9 cellular contexts compared by ENCODE assay signal in genomic region chr13:80361883-80362327, GRCh38. TPM values are rescaled to one million over a fixed set of nuclear protein-coding genes. Genes with fewer than 3 reads are reported as not detected.
DNase-seq lines count a peak whose midpoint lies in the region; ATAC-seq and TF ChIP-seq lines count a peak whose summit lies in the region.
"Had no signal": no experiment of that assay in that cellular context is flagged by ENCODE, and none has a peak within 500 bp of the region (broad histone marks: within the 10 kb centered on the region; RNA-seq: fewer than 3 reads in every experiment).

No MANE protein-coding gene starts in this region.

- H3K79me2 ChIP-seq in PC-3 (ENCODE audit: low read length): no peaks in the 10 kb centered on the region

- H3K9me2 ChIP-seq in PC-3 (replicated peaks; ENCODE audit: low read length): no peaks in the 10 kb centered on the region

- H3K4me3 ChIP-seq in PC-3 (ENCODE audit: low read length): no peak overlapping the region
- H3K4me3 ChIP-seq in gastroesophageal sphincter: no peak overlapping the region

- TF ChIP-seq POLR2A in gastroesophageal sphincter (IDR thresholded peaks at IDR 0.05): no peak

- intact Hi-C loops in PC-3 (cut with micrococcal nuclease): loop anchor here (2.0 to 5.0 kb wide), 4 partner anchors 190 to 731 kb away; no protein-coding TSS in a partner anchor

- H3K27ac ChIP-seq in PC-3 (ENCODE audit: low read length): no peak overlapping the region
- peak overlapping the region in 2 of 4 donors; percentile 39 to 49 for H3K27ac ChIP-seq in gastroesophageal sphincter

- H3K9me3 ChIP-seq in PC-3 (ENCODE audit: low read length) (no peaks in the 10 kb centered on the region), gastroesophageal sphincter (no peaks in the 10 kb centered on the region)

- no TSS peak for BruUV-seq in PC-3 (replicated peaks; lab: Mats Ljungman, UMichigan)

- WGBS in gastroesophageal sphincter (ENCODE audit: low coverage in 1 of 2), 2 donors: 86 to 92% methylated on average over 1 to 2 of the region's 2 CpGs

- peak in 2 of 3 experiments; percentile 26 to 54 for DNase-seq in NCI-H1417 (lab: John Stamatoyannopoulos, UW)
- no peak for DNase-seq in NCI-H1417 treated with DMSO at 0.1 percent for 48 hours (lab: John Stamatoyannopoulos, UW)
- DNase-seq in PC-3: peak; percentile 21
- peak; percentile 9 to 33 for DNase-seq in hippocampal formation (lab: John Stamatoyannopoulos, UW)
- DNase-seq in stimulated activated CD4-positive, alpha-beta T cell treated with anti-CD3 and anti-CD28 coated beads, Interleukin-15, amount 100 ng/mL, for 24 hours: no peak
- DNase-seq in activated CD8-positive, alpha-beta memory T cell treated with anti-CD3 and anti-CD28 coated beads, Interleukin-2, amount 50 U/mL, for 48 hours: no peak

- no peaks in the 10 kb centered on the region for H3K36me3 ChIP-seq in PC-3 (ENCODE audit: low read depth, low read length)
- H3K36me3 ChIP-seq in gastroesophageal sphincter: no peaks in the 10 kb centered on the region

- H3F3A ChIP-seq in PC-3 (ENCODE audit: low read length, unreplicated experiment): no peaks in the 10 kb centered on the region

- H3K27me3 ChIP-seq in PC-3 (ENCODE audit: low read length): no peaks in the 10 kb centered on the region
- H3K27me3 ChIP-seq in gastroesophageal sphincter: peaks cover 8% of the 10 kb centered on the region

- TF ChIP-seq EP300 in gastroesophageal sphincter (IDR thresholded peaks at IDR 0.05): no peak

- CTCF ChIA-PET in PC-3 (lab: Charles Lee): interaction anchor here (1.1 kb wide), 1 partner anchor 19 kb away, joined by 3 read pairs; no protein-coding TSS in a partner anchor

- H3K4me1 ChIP-seq in PC-3 (ENCODE audit: insufficient read depth, low read length): peaks cover 7% of the 10 kb centered on the region; the same call in 1 of the 2 replicates
- H3K4me1 ChIP-seq in gastroesophageal sphincter: peaks cover 0 to 20% (median 3%) of the 10 kb centered on the region in 3 donors

- H3K4me2 ChIP-seq in PC-3 (ENCODE audit: low read length): no peak overlapping the region

- ATAC-seq in HG02870 (IDR thresholded peaks at IDR 0.05; ENCODE audit: unreplicated experiment) (peak; percentile 80), PC-3 (peak; percentile 78), gastroesophageal sphincter (no peak)

- H2AFZ ChIP-seq in PC-3 (ENCODE audit: low read length): no peak overlapping the region

- H4K20me1 ChIP-seq in PC-3 (ENCODE audit: low read length): no peaks in the 10 kb centered on the region

- TF ChIP-seq CTCF in PC-3 (conservative IDR thresholded peaks at IDR 0.05; ENCODE audit: low read depth, low read length): peak; percentile 31; the same call in 1 of the 2 replicates
- TF ChIP-seq CTCF in gastroesophageal sphincter (IDR thresholded peaks at IDR 0.05): no peak

- no peak overlapping the region for H3K9ac ChIP-seq in PC-3 (ENCODE audit: low read length)

- POLR2A ChIA-PET in PC-3 (lab: Charles Lee; ENCODE audit: unreplicated experiment): no interaction called here

RNA-seq across cellular contexts. Expression of gene SPRY2, which starts 21.0 kb away (rescaled TPM):
- 16.5 and 19.0 TPM in 2 replicates for total RNA-seq in PC-3 (2014; rRNA removed)
- 10 to 100 TPM; 32.5 to 49.1 (median 47.9) TPM for total RNA-seq in gastroesophageal sphincter
- total RNA-seq: T-helper 1 cell treated with Interleukin-12 subunit alpha and Interleukin-12 subunit beta and Interleukin-4 antibody, amounts not matched to agents 30 ng/mL and 1 ng/mL, for 36 hours had no signal

Comparison
In these comparisons a context has a peak if more than half of its experiments do, and no peak if none do; other contexts are left out.
1. DNase-seq: peak in NCI-H1417 (2 of 3), PC-3 (single experiment) and hippocampal formation (2 of 2); none in NCI-H1417 treated with DMSO at 0.1 percent for 48 hours (single experiment), stimulated activated CD4-positive, alpha-beta T cell treated with anti-CD3 and anti-CD28 coated beads, Interleukin-15, amount 100 ng/mL, for 24 hours (single experiment) and activated CD8-positive, alpha-beta memory T cell treated with anti-CD3 and anti-CD28 coated beads, Interleukin-2, amount 50 U/mL, for 48 hours (single experiment).